In the genomic region with DNA sequence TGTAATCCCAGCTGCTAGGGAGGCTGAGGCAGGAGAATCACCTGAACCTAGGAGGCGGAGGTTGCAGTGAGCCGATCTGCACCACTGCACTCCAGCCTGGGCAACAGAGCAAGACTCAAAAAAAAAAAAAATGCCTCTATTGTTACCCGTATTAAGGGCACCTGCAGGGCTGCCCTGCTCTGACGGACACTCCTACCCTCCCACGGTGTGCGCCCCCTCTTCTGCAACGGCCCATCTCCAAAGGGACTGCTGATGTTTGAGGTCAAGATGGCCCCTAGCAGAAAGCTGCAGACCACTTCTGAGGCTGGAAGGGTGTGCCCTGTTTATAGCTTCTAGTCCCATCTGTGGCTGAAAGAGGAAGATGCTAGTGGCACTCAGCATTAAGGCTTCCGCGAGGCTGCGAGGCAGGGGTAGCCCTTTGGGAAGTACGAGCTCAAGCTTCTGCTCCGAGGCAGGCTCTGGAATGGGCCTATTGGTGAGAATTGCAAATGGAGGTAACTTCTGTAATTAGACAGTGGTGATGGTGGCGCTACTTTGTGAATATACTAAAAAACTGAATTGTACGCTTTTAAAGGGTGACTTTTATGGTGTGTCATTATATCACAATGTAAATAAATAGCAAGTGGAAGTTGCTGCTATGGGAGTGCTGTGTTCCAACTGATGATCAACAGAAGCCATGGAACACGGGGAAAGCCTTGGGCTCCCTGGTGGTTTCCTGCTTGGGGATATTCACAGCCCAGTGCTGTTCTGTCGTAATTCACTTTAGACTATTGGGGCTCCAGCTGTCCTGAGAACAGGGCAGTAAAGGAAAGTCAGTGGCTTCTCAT, we compare ENCODE assay signal across 10 cellular contexts. TPM values are rescaled to one million over a fixed set of nuclear protein-coding genes. Genes with fewer than 3 reads are reported as not detected.
DNase-seq lines count a peak whose midpoint lies in the region; ATAC-seq and TF ChIP-seq lines count a peak whose summit lies in the region.
"Had no signal": no experiment of that assay in that cellular context is flagged by ENCODE, and none has a peak within 500 bp of the region (broad histone marks: within the 10 kb centered on the region; RNA-seq: fewer than 3 reads in every experiment).

No MANE protein-coding gene starts in this region.

- DNase-seq in MV-4-11 (lab: John Stamatoyannopoulos, UW): peak; percentile 69
- DNase-seq in caudate nucleus (lab: John Stamatoyannopoulos, UW): no peak
- DNase-seq in naive thymus-derived CD4-positive, alpha-beta T cell: no peak
- no peak for DNase-seq in UCSD-AML1 (lab: John Stamatoyannopoulos, UW; ENCODE audit: unreplicated experiment)
- DNase-seq in NCI-H146 (lab: John Stamatoyannopoulos, UW): no peak
- DNase-seq in cerebellum (ENCODE audit: low spot score): no peak

- H3F3A ChIP-seq in DOHH2 (ENCODE audit: control insufficient read depth, insufficient read depth): peaks cover 3% of the 10 kb centered on the region; the same call in 1 of the 2 replicates

- H3K79me2 ChIP-seq in DOHH2 (ENCODE audit: control insufficient read depth, low read length): no peaks in the 10 kb centered on the region

- intact Hi-C loops in naive thymus-derived CD4-positive, alpha-beta T cell (cut with micrococcal nuclease): no loop called here

- H3K4me2 ChIP-seq in DOHH2 (ENCODE audit: low read length): peak overlapping the region; percentile 63

- H3K27ac ChIP-seq in DOHH2 (ENCODE audit: low read depth, low read length) (peak overlapping the region; percentile 56), caudate nucleus (ENCODE audit: low read depth, low read length) (peak overlapping the region; percentile 39)
- H3K27ac ChIP-seq in naive thymus-derived CD4-positive, alpha-beta T cell (ENCODE audit: low read depth, low read length): no peak overlapping the region
- H3K27ac ChIP-seq: suprapubic skin had no signal

- POLR2A ChIA-PET in naive thymus-derived CD4-positive, alpha-beta T cell (lab: Charles Lee): interaction anchor here (0.8 to 1.5 kb wide), 5 partner anchors 11 to 235 kb away, joined by 3 to 7 read pairs (median 5); a partner anchor contains a TSS

- no peaks in the 10 kb centered on the region for H3K9me2 ChIP-seq in DOHH2 (replicated peaks; ENCODE audit: control insufficient read depth, low read length)

- peak overlapping the region in 8 of 9 donors; percentile 39 to 97 (median 88) for H3K27ac Mint-ChIP-seq in naive thymus-derived CD4-positive, alpha-beta T cell

- no peaks in the 10 kb centered on the region for H3K27me3 ChIP-seq in DOHH2 (ENCODE audit: control insufficient read depth, low read length)
- no peaks in the 10 kb centered on the region for H3K27me3 ChIP-seq in naive thymus-derived CD4-positive, alpha-beta T cell (ENCODE audit: control insufficient read depth in 2 of 2, insufficient read depth in 2 of 2, low read length in 2 of 2)
- H3K27me3 ChIP-seq: MG63, suprapubic skin had no signal

- CTCF ChIA-PET in naive thymus-derived CD4-positive, alpha-beta T cell (lab: Charles Lee): interaction anchor here (0.6 to 4.1 kb wide), 14 partner anchors 8 to 541 kb away, joined by 3 to 34 read pairs (median 5); a partner anchor contains a TSS

- no peaks in the 10 kb centered on the region for H3K27me3 Mint-ChIP-seq in naive thymus-derived CD4-positive, alpha-beta T cell

- no peaks in the 10 kb centered on the region for H3K9me3 Mint-ChIP-seq in naive thymus-derived CD4-positive, alpha-beta T cell

- TF ChIP-seq CTCF in DOHH2 (IDR thresholded peaks at IDR 0.05; ENCODE audit: low read depth, low read length, poor library complexity, severe bottlenecking): no peak

- peaks cover 23 to 50% (median 36%) of the 10 kb centered on the region in 7 donors for H3K4me1 Mint-ChIP-seq in naive thymus-derived CD4-positive, alpha-beta T cell

- peaks cover 0 to 5% (median 0%) of the 10 kb centered on the region in 5 donors for H3K36me3 Mint-ChIP-seq in naive thymus-derived CD4-positive, alpha-beta T cell

- peak overlapping the region; percentile 49 for H3K4me3 ChIP-seq in DOHH2 (ENCODE audit: low read length)
- no peak overlapping the region for H3K4me3 ChIP-seq in naive thymus-derived CD4-positive, alpha-beta T cell (ENCODE audit: low read length)
- H3K4me3 ChIP-seq: MG63, skin epidermis, suprapubic skin had no signal

- peak overlapping the region in 1 of 10 donors; percentile 81 for H3K4me3 Mint-ChIP-seq in naive thymus-derived CD4-positive, alpha-beta T cell

- no peaks in the 10 kb centered on the region for H4K20me1 ChIP-seq in DOHH2 (ENCODE audit: control insufficient read depth, insufficient read depth, low read depth, low read length)

- H3K9me3 ChIP-seq in DOHH2 (ENCODE audit: control insufficient read depth, insufficient read depth, low read length): no peaks in the 10 kb centered on the region
- no peaks in the 10 kb centered on the region for H3K9me3 ChIP-seq in naive thymus-derived CD4-positive, alpha-beta T cell (ENCODE audit: control insufficient read depth in 2 of 3, low read length in 3 of 3)
- H3K9me3 ChIP-seq: MG63, suprapubic skin had no signal

- no peaks in the 10 kb centered on the region for H3K36me3 ChIP-seq in DOHH2 (ENCODE audit: control insufficient read depth, low read length)
- H3K36me3 ChIP-seq in naive thymus-derived CD4-positive, alpha-beta T cell (ENCODE audit: control insufficient read depth in 2 of 3, insufficient read depth in 3 of 3, low read length in 3 of 3): no peaks in the 10 kb centered on the region
- H3K36me3 ChIP-seq: MG63 had no signal

- no peak for ATAC-seq in naive thymus-derived CD4-positive, alpha-beta T cell

- peaks cover 54% of the 10 kb centered on the region for H3K4me1 ChIP-seq in DOHH2 (ENCODE audit: control insufficient read depth, low read length)
- H3K4me1 ChIP-seq in naive thymus-derived CD4-positive, alpha-beta T cell (ENCODE audit: control insufficient read depth in 2 of 2, insufficient read depth in 2 of 2, low read length in 2 of 2): peaks cover 25 to 40% of the 10 kb centered on the region in 2 donors

RNA-seq across cellular contexts. Expression of a gene that starts 24.3 kb away (rescaled TPM):
- 100 to 1,000 TPM; 107 to 220 (median 155) TPM for total RNA-seq in naive thymus-derived CD4-positive, alpha-beta T cell
- 100 to 1,000 TPM; 117 to 121 TPM for polyA plus RNA-seq in naive thymus-derived CD4-positive, alpha-beta T cell
- total RNA-seq in cerebellum: 93.0 TPM

RNA-seq across cellular contexts. Expression of a gene that starts 33.9 kb away (rescaled TPM):
- 1 to 10 TPM in 1 of 5 experiments, under 1 TPM in 1, not detected in 3; 0.34 to 4.3 TPM for total RNA-seq in naive thymus-derived CD4-positive, alpha-beta T cell
- under 1 TPM in 1 of 2 donors, not detected in 1; 0.82 TPM for polyA plus RNA-seq in naive thymus-derived CD4-positive, alpha-beta T cell
- total RNA-seq in cerebellum: 2.5 TPM
